Comparison of ENCODE assay signal across 8 cellular contexts in the genomic region with DNA sequence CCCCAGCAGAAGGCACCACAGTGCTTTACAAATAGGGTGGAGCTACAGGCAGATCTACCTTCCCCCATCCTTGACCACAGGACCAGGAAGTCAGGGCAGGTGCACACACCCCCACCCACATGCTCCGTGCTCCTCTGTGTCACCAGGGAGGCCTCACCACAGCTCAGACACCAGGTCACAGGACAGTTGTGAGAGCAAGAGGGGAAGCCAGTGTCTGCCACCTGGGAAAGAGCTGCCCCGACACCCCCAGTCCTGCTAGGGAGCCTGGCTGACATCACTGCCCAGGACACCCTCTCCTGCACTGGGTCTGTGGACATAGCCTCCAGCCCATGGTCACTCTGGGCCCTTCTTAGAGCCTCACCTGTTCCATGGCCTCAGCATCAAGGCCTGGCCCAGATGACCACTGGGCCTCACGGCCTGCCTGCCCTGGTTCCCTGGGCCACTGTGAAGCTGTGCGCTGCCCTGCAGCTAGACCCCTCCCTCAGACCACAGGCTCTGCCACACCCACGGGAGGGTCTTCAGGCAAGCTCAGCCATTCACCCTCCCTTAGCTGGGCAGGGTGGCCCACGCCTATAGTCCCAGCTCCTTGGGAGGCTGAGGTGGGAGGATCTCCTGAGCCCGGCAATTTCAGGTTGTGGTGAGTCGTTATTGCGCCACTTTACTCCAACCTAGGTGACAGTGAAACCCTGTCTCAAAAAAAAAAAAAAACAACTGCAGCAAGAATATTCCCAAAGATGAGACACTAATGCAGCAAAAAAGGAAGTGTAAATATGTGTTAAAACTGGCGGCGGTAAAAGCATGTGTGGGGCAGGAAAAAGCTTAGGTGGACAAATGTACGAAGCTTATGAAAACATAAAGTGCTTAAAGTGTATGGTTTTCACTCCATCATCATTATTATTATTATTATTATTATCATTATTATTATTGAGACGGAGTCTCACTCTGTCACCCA. TPM values are rescaled to one million over a fixed set of nuclear protein-coding genes. Genes with fewer than 3 reads are reported as not detected.
DNase-seq lines count a peak whose midpoint lies in the region; ATAC-seq and TF ChIP-seq lines count a peak whose summit lies in the region.

No MANE protein-coding gene starts in this region.

- H3K36me3 Mint-ChIP-seq in CD8-positive, alpha-beta memory T cell = peaks cover 0 to 29% (median 12%) of the 10 kb centered on the region in 3 donors
- H3K36me3 Mint-ChIP-seq in activated CD4-positive, alpha-beta memory T cell treated with anti-CD3 and anti-CD28 coated beads for 36 hours = peaks cover 29% of the 10 kb centered on the region

- H3K9me3 Mint-ChIP-seq in CD8-positive, alpha-beta memory T cell = no peaks in the 10 kb centered on the region
- no peaks in the 10 kb centered on the region for H3K9me3 Mint-ChIP-seq in activated CD4-positive, alpha-beta memory T cell treated with anti-CD3 and anti-CD28 coated beads for 36 hours

- H3K27me3 ChIP-seq in CD8-positive, alpha-beta memory T cell (ENCODE audit: insufficient read depth, low read length, poor library complexity, severe bottlenecking) = no peaks in the 10 kb centered on the region
- H3K27me3 ChIP-seq in KMS-11 (ENCODE audit: insufficient read depth, low read depth) (no peaks in the 10 kb centered on the region), lung (ENCODE audit: control insufficient read depth, insufficient read depth) (no peaks in the 10 kb centered on the region)

- H3K27ac Mint-ChIP-seq in CD8-positive, alpha-beta memory T cell = peak overlapping the region; percentile 75 to 92 (median 88)
- H3K27ac Mint-ChIP-seq in activated CD4-positive, alpha-beta memory T cell treated with anti-CD3 and anti-CD28 coated beads for 36 hours = no peak overlapping the region

- CTCF ChIA-PET in CD8-positive, alpha-beta memory T cell (lab: Charles Lee) = interaction anchor here (1.4 to 2.1 kb wide), 3 partner anchors 10 to 58 kb away, joined by 3 to 10 read pairs (median 4); no protein-coding TSS in a partner anchor
- CTCF ChIA-PET in activated CD4-positive, alpha-beta memory T cell treated with anti-CD3 and anti-CD28 coated beads for 36 hours (lab: Charles Lee) = interaction anchor here (1.2 to 3.3 kb wide), 2 partner anchors 28 to 58 kb away, joined by 3 to 17 read pairs; no protein-coding TSS in a partner anchor

- TF ChIP-seq POLR2A in erythroblast (IDR thresholded peaks at IDR 0.05; ENCODE audit: low read length) = no peak

- peak overlapping the region; percentile 22; the same call in 1 of the 2 replicates for H3K9ac ChIP-seq in KMS-11

- POLR2A ChIA-PET in CD8-positive, alpha-beta memory T cell (lab: Charles Lee) = interaction anchor here (1.1 kb wide), 1 partner anchor 14 kb away, joined by 5 read pairs; a partner anchor contains a TSS
- POLR2A ChIA-PET in activated CD4-positive, alpha-beta memory T cell treated with anti-CD3 and anti-CD28 coated beads for 36 hours (lab: Charles Lee) = interaction anchor here (1.1 kb wide), 1 partner anchor 14 kb away, joined by 5 read pairs; a partner anchor contains a TSS

- DNase-seq in CD8-positive, alpha-beta memory T cell = peak; percentile 32 to 81 (median 52)
- DNase-seq in activated CD4-positive, alpha-beta memory T cell treated with anti-CD3 and anti-CD28 coated beads for 36 hours = peak; percentile 68
- DNase-seq in lung (ENCODE audit: low spot score) = peak; percentile 45
- no peak for DNase-seq in erythroblast (lab: John Stamatoyannopoulos, UW)
- no peak for DNase-seq in SHP77 (lab: John Stamatoyannopoulos, UW)
- no peak for DNase-seq in dedifferentiated amniotic fluid mesenchymal stem cell (ENCODE audit: extremely low spot score)

- peaks cover under 1% of the 10 kb centered on the region for H3K36me3 ChIP-seq in CD8-positive, alpha-beta memory T cell (ENCODE audit: insufficient read depth, low read length)
- H3K36me3 ChIP-seq in KMS-11 (ENCODE audit: insufficient read depth) (no peaks in the 10 kb centered on the region), lung (ENCODE audit: control insufficient read depth in 2 of 2, insufficient read depth in 2 of 2, low read length in 2 of 2) (no peaks in the 10 kb centered on the region)

- H4K20me1 ChIP-seq in KMS-11 (ENCODE audit: insufficient read depth) = no peaks in the 10 kb centered on the region

- ATAC-seq in GM21381 (IDR thresholded peaks at IDR 0.05; ENCODE audit: unreplicated experiment) = peak; percentile 68
- peak; percentile 42 for ATAC-seq in lung (ENCODE audit: insufficient read depth, low FRiP score)

- H3K4me3 Mint-ChIP-seq in CD8-positive, alpha-beta memory T cell = peak overlapping the region in 4 of 7 donors; percentile 15 to 61 (median 43)
- no peak overlapping the region for H3K4me3 Mint-ChIP-seq in activated CD4-positive, alpha-beta memory T cell treated with anti-CD3 and anti-CD28 coated beads for 36 hours

- peaks cover 34 to 49% (median 41%) of the 10 kb centered on the region in 3 donors for H3K4me1 Mint-ChIP-seq in CD8-positive, alpha-beta memory T cell
- peaks cover 37% of the 10 kb centered on the region for H3K4me1 Mint-ChIP-seq in activated CD4-positive, alpha-beta memory T cell treated with anti-CD3 and anti-CD28 coated beads for 36 hours (ENCODE audit: low read depth)

- 62 to 80% methylated on average over 13 of the region's 13 CpGs for WGBS in lung, 2 donors

- H2AFZ ChIP-seq in KMS-11 (ENCODE audit: low read depth) = no peak overlapping the region

- intact Hi-C loops in activated CD4-positive, alpha-beta memory T cell treated with anti-CD3 and anti-CD28 coated beads for 36 hours (cut with micrococcal nuclease) = no loop called here

- H3K27ac ChIP-seq in CD8-positive, alpha-beta memory T cell (ENCODE audit: low read depth, low read length) = peak overlapping the region; percentile 38
- H3K27ac ChIP-seq in KMS-11 (peak overlapping the region; percentile 62), lung (ENCODE audit: low read depth in 1 of 2, low read length in 1 of 2) (no peak overlapping the region)

- no peaks in the 10 kb centered on the region for H3K27me3 Mint-ChIP-seq in CD8-positive, alpha-beta memory T cell
- H3K27me3 Mint-ChIP-seq in activated CD4-positive, alpha-beta memory T cell treated with anti-CD3 and anti-CD28 coated beads for 36 hours = no peaks in the 10 kb centered on the region

- no peaks in the 10 kb centered on the region for H3K9me3 ChIP-seq in CD8-positive, alpha-beta memory T cell (ENCODE audit: low read length)
- H3K9me3 ChIP-seq in lung (ENCODE audit: control insufficient read depth in 2 of 2, insufficient read depth in 1 of 2, low read length in 1 of 2) = no peaks in the 10 kb centered on the region

- H3K4me2 ChIP-seq in KMS-11 = peak overlapping the region; percentile 88

- H3K4me3 ChIP-seq in CD8-positive, alpha-beta memory T cell (ENCODE audit: low read length) = no peak overlapping the region
- H3K4me3 ChIP-seq in KMS-11 (IDR thresholded peaks at IDR 0.05; ENCODE audit: insufficient read depth, low read depth, low read length) (no peak overlapping the region), lung (no peak overlapping the region)

- peaks cover 12% of the 10 kb centered on the region for H3K4me1 ChIP-seq in CD8-positive, alpha-beta memory T cell (ENCODE audit: insufficient read depth, low read length)
- H3K4me1 ChIP-seq in KMS-11 (ENCODE audit: low read depth, poor library complexity, severe bottlenecking) = peaks cover 31% of the 10 kb centered on the region
- peaks cover 0 to 7% of the 10 kb centered on the region in 2 donors for H3K4me1 ChIP-seq in lung (ENCODE audit: control insufficient read depth in 2 of 2, insufficient read depth in 2 of 2, low read length in 2 of 2)

- TF ChIP-seq CTCF in KMS-11 (conservative IDR thresholded peaks at IDR 0.05; ENCODE audit: low read depth, low read length) = no peak
- TF ChIP-seq CTCF in lung (IDR thresholded peaks at IDR 0.05; ENCODE audit: control extremely low read depth, extremely low read depth) = no peak

- H3K79me2 ChIP-seq in KMS-11 (ENCODE audit: insufficient read depth, low read depth) = no peaks in the 10 kb centered on the region

RNA-seq across cellular contexts. Expression of a gene that starts 14.2 kb away (rescaled TPM):
- total RNA-seq in CD8-positive, alpha-beta memory T cell = 10 to 100 TPM; 63.6 to 63.9 TPM
- 35.1 TPM for polyA plus RNA-seq in CD8-positive, alpha-beta memory T cell
- total RNA-seq in activated CD4-positive, alpha-beta memory T cell treated with anti-CD3 and anti-CD28 coated beads for 36 hours = 10 to 100 TPM; 39.9 to 45.3 TPM
- 10 to 100 TPM in 1 of 2 donors, 1 to 10 TPM in 1; 4.8 to 12.9 TPM for total RNA-seq in lung
- 10 to 100 TPM; 11.1 to 15.7 TPM for polyA plus RNA-seq in lung

RNA-seq across cellular contexts. Expression of a gene that starts 14.4 kb away (rescaled TPM):
- total RNA-seq in CD8-positive, alpha-beta memory T cell = 100 to 1,000 TPM; 108 to 110 TPM
- 16.3 TPM for polyA plus RNA-seq in CD8-positive, alpha-beta memory T cell
- 10 to 100 TPM; 48.5 to 51.1 TPM for total RNA-seq in activated CD4-positive, alpha-beta memory T cell treated with anti-CD3 and anti-CD28 coated beads for 36 hours
- 10 to 100 TPM; 10.3 to 17.9 TPM for total RNA-seq in lung
- 10 to 100 TPM; 23.8 to 30.9 TPM for polyA plus RNA-seq in lung

RNA-seq across cellular contexts. Expression of a gene that starts 33.2 kb away (rescaled TPM):
- under 1 TPM; 0.53 to 0.59 TPM for total RNA-seq in CD8-positive, alpha-beta memory T cell
- polyA plus RNA-seq in CD8-positive, alpha-beta memory T cell = not detected
- total RNA-seq in activated CD4-positive, alpha-beta memory T cell treated with anti-CD3 and anti-CD28 coated beads for 36 hours = under 1 TPM in 1 of 2 experiments, not detected in 1; 0.43 TPM
- 10 to 100 TPM; 28.5 to 31.4 TPM for total RNA-seq in lung
- polyA plus RNA-seq in lung = 10 to 100 TPM; 26.6 to 51.2 TPM

RNA-seq across cellular contexts. Expression of a gene that starts 38.8 kb away (rescaled TPM):
- 10 to 100 TPM; 47.5 to 48.2 TPM for total RNA-seq in CD8-positive, alpha-beta memory T cell
- 58.1 TPM for polyA plus RNA-seq in CD8-positive, alpha-beta memory T cell
- total RNA-seq in activated CD4-positive, alpha-beta memory T cell treated with anti-CD3 and anti-CD28 coated beads for 36 hours = 10 to 100 TPM; 53.1 to 58.7 TPM
- 10 to 100 TPM; 61.1 to 77.8 TPM for total RNA-seq in lung
- 100 to 1,000 TPM in 1 of 2 donors, 10 to 100 TPM in 1; 81.4 to 101 TPM for polyA plus RNA-seq in lung

Comparison
In these comparisons a context has a peak if more than half of its experiments do, and no peak if none do; other contexts are left out.
1. DNase-seq: peak in CD8-positive, alpha-beta memory T cell (5 of 5), activated CD4-positive, alpha-beta memory T cell treated with anti-CD3 and anti-CD28 coated beads for 36 hours (single experiment) and lung (single experiment); none in erythroblast (0 of 2), SHP77 (0 of 2) and dedifferentiated amniotic fluid mesenchymal stem cell (single experiment).
2. H3K27ac ChIP-seq: peak in CD8-positive, alpha-beta memory T cell (single experiment) and KMS-11 (single experiment); none in lung (0 of 2).
3. RNA of a gene that starts 33.2 kb away (total RNA-seq): 28.5 to 31.4 TPM in lung; 0.53 to 0.59 TPM in CD8-positive, alpha-beta memory T cell and 0.43 TPM in activated CD4-positive, alpha-beta memory T cell treated with anti-CD3 and anti-CD28 coated beads for 36 hours; every median in the first group is over 10 times any median in the second.